In genomic region chr14:95535226-95536021, GRCh38 we compare ENCODE assay signal across 8 cellular contexts. TPM values are rescaled to one million over a fixed set of nuclear protein-coding genes. Genes with fewer than 3 reads are reported as not detected.
DNase-seq lines count a peak whose midpoint lies in the region; ATAC-seq and TF ChIP-seq lines count a peak whose summit lies in the region.

No MANE protein-coding gene starts in this region.

- POLR2A ChIA-PET in activated CD4-positive, alpha-beta memory T cell treated with anti-CD3 and anti-CD28 coated beads, Interleukin-2, amount 10 ng/mL, durations not matched to agents 7 days and 5 days (lab: Charles Lee), result interaction anchor here (0.8 to 7.5 kb wide), 12 partner anchors 9 to 97 kb away, joined by 3 to 199 read pairs (median 4); partner anchors contain the start of gene SYNE3

- H2AFZ ChIP-seq in hepatocyte, result peak overlapping the region; percentile 40

- WGBS in hepatocyte (ENCODE audit: low lambda C conversion rate, missing lambda C conversion rate), result 3% methylated on average over 36 of the region's 52 CpGs

- no peaks in the 10 kb centered on the region for H3K9me3 ChIP-seq in hepatocyte (ENCODE audit: low read depth)

- H3K27ac Mint-ChIP-seq in activated CD4-positive, alpha-beta memory T cell treated with anti-CD3 and anti-CD28 coated beads, Interleukin-2, amount 10 ng/mL, durations not matched to agents 7 days and 5 days, result peak overlapping the region; percentile 80

- peaks cover 90% of the 10 kb centered on the region for H3K79me2 ChIP-seq in hepatocyte

- H3K4me2 ChIP-seq in hepatocyte, result peak overlapping the region; percentile 88

- peak overlapping the region; percentile 92 for H3K4me3 Mint-ChIP-seq in activated CD4-positive, alpha-beta memory T cell treated with anti-CD3 and anti-CD28 coated beads, Interleukin-2, amount 10 ng/mL, durations not matched to agents 7 days and 5 days

- peaks cover 57% of the 10 kb centered on the region for H3K4me1 Mint-ChIP-seq in activated CD4-positive, alpha-beta memory T cell treated with anti-CD3 and anti-CD28 coated beads, Interleukin-2, amount 10 ng/mL, durations not matched to agents 7 days and 5 days

- no peaks in the 10 kb centered on the region for H3K9me3 Mint-ChIP-seq in activated CD4-positive, alpha-beta memory T cell treated with anti-CD3 and anti-CD28 coated beads, Interleukin-2, amount 10 ng/mL, durations not matched to agents 7 days and 5 days

- peaks cover 24% of the 10 kb centered on the region for H4K20me1 ChIP-seq in hepatocyte (ENCODE audit: insufficient read depth, poor library complexity, severe bottlenecking)

- H3K36me3 ChIP-seq in hepatocyte (replicated peaks; ENCODE audit: insufficient read depth, low read depth), result no peaks in the 10 kb centered on the region

- H3K27ac ChIP-seq in hepatocyte (peak overlapping the region; percentile 53), skin epidermis (peak overlapping the region in 17 of 21 experiments; percentile 7 to 95 (median 78))

- peaks cover 49% of the 10 kb centered on the region for H3K4me1 ChIP-seq in hepatocyte (ENCODE audit: insufficient read depth)

- peak; percentile 4 for TF ChIP-seq CTCF in hepatocyte (IDR thresholded peaks at IDR 0.05; ENCODE audit: poor library complexity)

- peak; percentile 1 for ATAC-seq in HG02884 (IDR thresholded peaks at IDR 0.05; ENCODE audit: unreplicated experiment)

- CTCF ChIA-PET in activated CD4-positive, alpha-beta memory T cell treated with anti-CD3 and anti-CD28 coated beads, Interleukin-2, amount 10 ng/mL, durations not matched to agents 7 days and 5 days (lab: Charles Lee), result interaction anchor here (1.4 to 2.7 kb wide), 3 partner anchors 12 to 93 kb away, joined by 3 to 16 read pairs (median 12); no protein-coding TSS in a partner anchor

- H3K36me3 Mint-ChIP-seq in activated CD4-positive, alpha-beta memory T cell treated with anti-CD3 and anti-CD28 coated beads, Interleukin-2, amount 10 ng/mL, durations not matched to agents 7 days and 5 days (ENCODE audit: low read depth), result peaks cover 17% of the 10 kb centered on the region

- DNase-seq in NCI-H748 (lab: John Stamatoyannopoulos, UW; ENCODE audit: unreplicated experiment) (peak; percentile 50), NCI-H748 treated with DMSO at 0.1 percent for 48 hours (lab: John Stamatoyannopoulos, UW) (no peak), hepatocyte (ENCODE audit: low spot score) (peak; percentile 48), NCI-H2029 treated with DMSO at 0.1 percent for 48 hours (lab: John Stamatoyannopoulos, UW) (no peak)
- peak; percentile 35 for DNase-seq in activated CD4-positive, alpha-beta memory T cell treated with anti-CD3 and anti-CD28 coated beads, Interleukin-2, amount 10 ng/mL, durations not matched to agents 7 days and 5 days
- DNase-seq in effector CD8-positive, alpha-beta T cell (lab: John Stamatoyannopoulos, UW), result no peak

- H3K4me3 ChIP-seq in hepatocyte (peak overlapping the region; percentile 41), skin epidermis (peak overlapping the region; percentile 59 to 96 (median 85))

- H3K27me3 ChIP-seq in hepatocyte, result no peaks in the 10 kb centered on the region

- H3K9me2 ChIP-seq in hepatocyte (replicated peaks; ENCODE audit: insufficient read depth), result no peaks in the 10 kb centered on the region

- H3K27me3 Mint-ChIP-seq in activated CD4-positive, alpha-beta memory T cell treated with anti-CD3 and anti-CD28 coated beads, Interleukin-2, amount 10 ng/mL, durations not matched to agents 7 days and 5 days, result no peaks in the 10 kb centered on the region

RNA-seq across cellular contexts. Expression of gene GLRX5, which starts 0.6 kb away (rescaled TPM):
- 10 to 100 TPM; 30.4 to 34.5 TPM for total RNA-seq in activated CD4-positive, alpha-beta memory T cell treated with anti-CD3 and anti-CD28 coated beads, Interleukin-2, amount 10 ng/mL, durations not matched to agents 7 days and 5 days
- total RNA-seq in hepatocyte, result 50.0 and 63.5 TPM in 2 replicates
- polyA plus RNA-seq in hepatocyte, result 94.5 and 105 TPM in 2 replicates

RNA-seq across cellular contexts. Expression of gene SYNE3, which starts 19.0 kb away (rescaled TPM):
- 10 to 100 TPM; 86.2 to 89.5 TPM for total RNA-seq in activated CD4-positive, alpha-beta memory T cell treated with anti-CD3 and anti-CD28 coated beads, Interleukin-2, amount 10 ng/mL, durations not matched to agents 7 days and 5 days
- total RNA-seq in hepatocyte, result 2.0 and 2.4 TPM in 2 replicates
- polyA plus RNA-seq in hepatocyte, result 0.16 and 1.3 TPM in 2 replicates

Comparison
In these comparisons a context has a peak if more than half of its experiments do, and no peak if none do; other contexts are left out.
1. DNase-seq: peak in NCI-H748 (single experiment), activated CD4-positive, alpha-beta memory T cell treated with anti-CD3 and anti-CD28 coated beads, Interleukin-2, amount 10 ng/mL, durations not matched to agents 7 days and 5 days (single experiment) and hepatocyte (single experiment); none in NCI-H748 treated with DMSO at 0.1 percent for 48 hours (single experiment), NCI-H2029 treated with DMSO at 0.1 percent for 48 hours (single experiment) and effector CD8-positive, alpha-beta T cell (single experiment).
2. RNA of gene SYNE3, which starts 19.0 kb away (total RNA-seq): 86.2 to 89.5 TPM in activated CD4-positive, alpha-beta memory T cell treated with anti-CD3 and anti-CD28 coated beads, Interleukin-2, amount 10 ng/mL, durations not matched to agents 7 days and 5 days; 2.0 to 2.4 TPM in hepatocyte; every median in the first group is over 10 times any median in the second.